8 cellular contexts compared by ENCODE assay signal in the genomic region with DNA sequence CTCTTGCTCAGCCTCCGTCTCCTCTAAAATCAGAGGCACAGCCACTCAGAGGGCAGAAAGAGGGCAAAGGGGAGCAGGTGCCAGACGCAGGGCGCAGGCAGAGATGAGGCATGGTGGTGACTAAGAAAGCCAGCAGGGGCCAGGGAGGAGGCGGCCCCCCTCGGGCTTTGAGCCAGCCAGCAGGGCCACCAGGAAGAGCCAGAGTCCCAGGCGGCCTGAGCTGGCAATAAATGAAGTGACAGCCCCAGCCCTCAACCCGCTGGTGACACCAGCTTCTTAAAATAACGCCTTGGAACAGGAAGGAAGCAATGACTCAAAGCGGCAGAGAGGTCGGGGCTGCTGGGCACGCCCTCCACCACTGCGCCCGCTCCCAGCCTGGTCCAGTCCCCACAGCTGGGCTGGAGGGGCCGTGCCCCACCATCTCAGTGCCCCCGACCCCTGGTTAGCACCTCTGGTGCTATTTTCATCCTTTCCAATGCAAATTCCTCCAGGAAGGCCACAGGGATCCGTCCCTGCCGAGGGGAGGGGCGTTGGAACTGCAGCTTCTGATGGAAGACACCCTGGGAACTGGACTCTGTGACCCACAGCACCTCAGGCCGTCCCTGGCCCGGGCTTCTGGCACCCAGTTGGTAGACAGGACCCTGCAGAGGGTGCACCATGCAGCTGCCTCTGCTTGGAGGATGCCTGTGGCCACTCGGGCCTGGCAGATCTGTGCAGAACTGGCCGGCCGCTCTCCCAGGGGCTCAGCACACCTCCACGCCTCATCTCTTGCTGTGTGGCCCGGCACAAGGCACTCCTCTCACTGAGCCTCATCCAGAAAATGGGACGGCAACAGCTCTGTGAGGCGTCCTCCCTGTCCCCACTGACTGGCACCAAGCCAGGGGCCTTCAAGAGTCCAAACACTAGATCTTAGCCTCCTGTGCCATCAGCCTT.
DNase-seq lines count a peak whose midpoint lies in the region; ATAC-seq and TF ChIP-seq lines count a peak whose summit lies in the region.

No MANE protein-coding gene starts in this region.

- no peaks in the 10 kb centered on the region for H3K27me3 Mint-ChIP-seq in chondrocyte (ENCODE audit: low read depth)

- peaks cover 46% of the 10 kb centered on the region for H3K4me1 Mint-ChIP-seq in chondrocyte (ENCODE audit: low read depth)

- H3K4me3 Mint-ChIP-seq in chondrocyte (ENCODE audit: unreplicated experiment): no peak overlapping the region

- peaks cover 27% of the 10 kb centered on the region for H3K4me1 ChIP-seq in mesodermal cell (ENCODE audit: control insufficient read depth, insufficient read depth, low read length, poor library complexity, severe bottlenecking)

- in situ Hi-C loops in G401 (cut with HindIII; ENCODE audit: low sequenced_read_pairs): no loop called here

- H3K36me3 ChIP-seq in mesodermal cell (ENCODE audit: control insufficient read depth, insufficient read depth, low read length): peaks cover 39% of the 10 kb centered on the region

- peak overlapping the region; percentile 68 for H3K27ac Mint-ChIP-seq in chondrocyte (ENCODE audit: unreplicated experiment)

- no peak for TF ChIP-seq RAD21 in Ishikawa (IDR thresholded peaks at IDR 0.05; ENCODE audit: low read depth)

- TF ChIP-seq EP300 in Ishikawa (IDR thresholded peaks at IDR 0.05; ENCODE audit: borderline replicate concordance): peak; percentile 68; the same call in 1 of the 2 replicates

- peak; percentile 14 for TF ChIP-seq CTCF in chondrocyte (IDR thresholded peaks at IDR 0.05)

- DNase-seq in G401 (ENCODE audit: low spot score) (peak; percentile 66), chondrocyte (ENCODE audit: low spot score) (peak; percentile 84), NCI-H345 treated with DMSO at 0.1 percent for 48 hours (lab: John Stamatoyannopoulos, UW; ENCODE audit: unreplicated experiment) (no peak)
- DNase-seq in activated CD4-positive, alpha-beta T cell treated with anti-CD3 and anti-CD28 coated beads for 24 hours (ENCODE audit: low read depth in 2 of 2): peak; percentile 57 to 58
- DNase-seq in stimulated activated CD8-positive, alpha-beta memory T cell treated with anti-CD3 and anti-CD28 coated beads, Interleukin-4, amount 100 ng/mL, for 48 hours: peak; percentile 81

- H3K27ac ChIP-seq in mesodermal cell (ENCODE audit: low read depth, low read length, severe bottlenecking): peak overlapping the region; percentile 62

- peaks cover 13% of the 10 kb centered on the region for H3K36me3 Mint-ChIP-seq in chondrocyte (ENCODE audit: low read depth)

- H3K4me3 ChIP-seq in mesodermal cell (ENCODE audit: extremely low read depth, insufficient read depth, low read length, poor library complexity, severe bottlenecking): no peak overlapping the region

- H3K9me3 ChIP-seq in mesodermal cell (ENCODE audit: control insufficient read depth, low read length): no peaks in the 10 kb centered on the region

- H3K9me3 Mint-ChIP-seq in chondrocyte (ENCODE audit: low read depth): no peaks in the 10 kb centered on the region

- peak; percentile 75 for ATAC-seq in GM21619 (IDR thresholded peaks at IDR 0.05; ENCODE audit: unreplicated experiment)

- WGBS in mesodermal cell (ENCODE audit: insufficient coverage in 2 of 2), 2 experiments: 65 to 70% methylated on average over 22 to 24 of the region's 27 CpGs

TF ChIP-seq in Ishikawa, 13 proteins besides CTCF, POLR2A, EP300 and RAD21:
- no peak for TF ChIP-seq CEBPB (IDR thresholded peaks at IDR 0.05)
- TF ChIP-seq MAX (IDR thresholded peaks at IDR 0.05): peak; percentile 22; the same call in 1 of the 2 replicates
- no peak for TF ChIP-seq CREB1 (IDR thresholded peaks at IDR 0.05; ENCODE audit: low read depth)
- TF ChIP-seq REST (IDR thresholded peaks at IDR 0.05; ENCODE audit: low read depth): no peak
- no peak for TF ChIP-seq TAF1 (IDR thresholded peaks at IDR 0.05; ENCODE audit: low read depth)
- TF ChIP-seq, protein P1, sequence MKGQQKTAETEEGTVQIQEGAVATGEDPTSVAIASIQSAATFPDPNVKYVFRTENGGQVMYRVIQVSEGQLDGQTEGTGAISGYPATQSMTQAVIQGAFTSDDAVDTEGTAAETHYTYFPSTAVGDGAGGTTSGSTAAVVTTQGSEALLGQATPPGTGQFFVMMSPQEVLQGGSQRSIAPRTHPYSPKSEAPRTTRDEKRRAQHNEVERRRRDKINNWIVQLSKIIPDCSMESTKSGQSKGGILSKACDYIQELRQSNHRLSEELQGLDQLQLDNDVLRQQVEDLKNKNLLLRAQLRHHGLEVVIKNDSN (IDR thresholded peaks at IDR 0.05): no peak
- no peak for TF ChIP-seq EGR1 (IDR thresholded peaks at IDR 0.05)
- no peak for TF ChIP-seq ZBTB7A (IDR thresholded peaks at IDR 0.05; ENCODE audit: low read depth)
- TF ChIP-seq YY1 (IDR thresholded peaks at IDR 0.05; ENCODE audit: low read depth): 0 out of 2 replicates have a peak, but pooled peaks have one; percentile 15
- no peak for TF ChIP-seq FOXM1 (IDR thresholded peaks at IDR 0.05; ENCODE audit: borderline replicate concordance, low read depth)
- peak; percentile 88 for TF ChIP-seq TCF12 (IDR thresholded peaks at IDR 0.05; ENCODE audit: low read depth)
- TF ChIP-seq TEAD4 (IDR thresholded peaks at IDR 0.05): peak; percentile 45; the same call in 1 of the 2 replicates
- peak; percentile 87 for TF ChIP-seq NFIC (IDR thresholded peaks at IDR 0.05)
